Comparison of ENCODE assay signal across 8 cellular contexts in the genomic region with DNA sequence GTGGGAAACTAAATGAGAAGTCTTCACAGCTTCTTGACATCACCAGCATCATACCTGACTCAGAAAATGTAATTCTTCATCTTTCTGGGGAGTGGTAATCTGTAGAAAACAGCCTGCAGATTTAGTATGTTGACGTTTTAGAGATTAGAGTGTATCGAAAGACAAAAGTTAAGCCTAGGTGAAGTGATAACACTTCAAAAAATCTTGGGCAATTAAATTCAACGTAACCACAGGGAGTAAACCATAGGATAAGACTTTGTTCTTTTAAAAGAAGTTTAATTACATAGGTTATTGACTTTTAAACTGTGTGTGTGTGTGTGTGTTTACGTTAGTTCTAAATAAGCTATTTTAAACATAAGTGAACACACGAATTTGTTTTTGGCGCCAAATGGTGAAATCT. TPM values are rescaled to one million over a fixed set of nuclear protein-coding genes. Genes with fewer than 3 reads are reported as not detected.
"Had no signal": no experiment of that assay in that cellular context is flagged by ENCODE, and none has a peak within 500 bp of the region (broad histone marks: within the 10 kb centered on the region; RNA-seq: fewer than 3 reads in every experiment).

No MANE protein-coding gene starts in this region.

- DNase-seq: GM23248, GOT3, H7, IMR-90, KBM-7 had no signal

- ATAC-seq: HCT116 had no signal

RNA-seq across cellular contexts. Expression of a gene that starts 1.8 kb away (rescaled TPM):
- total RNA-seq: GM23248, H4, HT-29, IMR-90 had no signal

RNA-seq across cellular contexts. Expression of a gene that starts 12.3 kb away (rescaled TPM):
- total RNA-seq: GM23248, H4, H7, HT-29, IMR-90 had no signal

RNA-seq across cellular contexts. Expression of a gene that starts 18.5 kb away (rescaled TPM):
- total RNA-seq: GM23248, H4, H7, IMR-90 had no signal

RNA-seq across cellular contexts. Expression of a gene that starts 38.2 kb away (rescaled TPM):
- total RNA-seq: GM23248 had no signal
